In genomic region chr6:25640871-25641270, GRCh38 we compare ENCODE assay signal across 1 cellular context.
A peak's percentile ranks its signal among the peaks of the same experiment; 100 is the strongest.
TF ChIP-seq lines count a peak whose summit lies in the region.

No MANE protein-coding gene starts in this region.

TF ChIP-seq in HepG2, 621 proteins besides CTCF, POLR2A, EP300 and RAD21:
- TF ChIP-seq ZNF710 (CRISPR knock-in tag; IDR thresholded peaks at IDR 0.05; ENCODE audit: borderline replicate concordance) (0 out of 2 replicates have a peak, but pooled peaks have one; percentile 13), MLXIP (CRISPR knock-in tag; IDR thresholded peaks at IDR 0.05; ENCODE audit: borderline replicate concordance) (no peak), GMEB1 (CRISPR knock-in tag; IDR thresholded peaks at IDR 0.05; ENCODE audit: borderline replicate concordance) (no peak), RBFOX2 (IDR thresholded peaks at IDR 0.05; ENCODE audit: low read depth, low read length) (0 out of 2 replicates have a peak, but pooled peaks have one; percentile 24), PCBP2 (optimal IDR thresholded peaks at IDR 0.05; ENCODE audit: low read depth, low read length, poor library complexity, severe bottlenecking) (no peak), NFYC (CRISPR knock-in tag; IDR thresholded peaks at IDR 0.05) (no peak), ZBTB37 (CRISPR knock-in tag; IDR thresholded peaks at IDR 0.05) (no peak), ZNF446 (CRISPR knock-in tag; IDR thresholded peaks at IDR 0.05) (no peak), MXD1 (CRISPR knock-in tag; IDR thresholded peaks at IDR 0.05) (no peak)
TF ChIP-seq in HepG2: peak in this region for 2.
